Comparison of ENCODE assay signal across 26 cellular contexts in the genomic region with DNA sequence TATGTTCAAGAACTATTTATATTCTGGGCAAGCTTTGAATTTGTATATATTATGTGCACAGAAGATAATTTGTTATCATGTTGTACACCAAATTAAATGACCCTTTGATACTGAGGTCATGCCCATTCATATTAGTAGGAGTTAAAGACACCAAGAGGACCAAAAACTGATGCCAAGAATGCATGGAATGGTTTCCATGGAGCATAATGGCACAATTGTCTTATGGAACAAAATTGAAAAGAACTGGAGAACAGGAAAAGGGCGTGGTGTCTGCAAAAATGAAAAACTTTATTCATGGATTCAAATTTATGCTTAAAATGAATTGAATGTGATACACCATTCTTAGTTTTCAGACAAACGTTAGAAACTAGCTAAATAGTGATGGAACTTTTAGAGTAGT.
"Had no signal": no experiment of that assay in that cellular context is flagged by ENCODE, and none has a peak within 500 bp of the region (broad histone marks: within the 10 kb centered on the region; RNA-seq: fewer than 3 reads in every experiment).

No MANE protein-coding gene starts in this region.

- ATAC-seq: mucosa of descending colon; naive thymus-derived CD4-positive, alpha-beta T cell had no signal

- H3K4me1 ChIP-seq: prostate gland, testis, transverse colon, upper lobe of left lung, vagina had no signal

- H3K4me3 Mint-ChIP-seq: immature natural killer cell; memory B cell; natural killer cell treated with Interleukin-12 subunit alpha and Interleukin-12 subunit beta and Interleukin-15 and Interleukin-18, amount 100 ng/mL, for 72 hours; stimulated activated naive B cell treated with anti-CD40 and anti-IgM and Interleukin-4, amounts not matched to agents 10 μg/mL and 1 μg/mL and 100 μg/mL, for 72 hours had no signal

- H3K36me3 Mint-ChIP-seq: immature natural killer cell; memory B cell; natural killer cell treated with Interleukin-12 subunit alpha and Interleukin-12 subunit beta and Interleukin-15 and Interleukin-18, amount 100 ng/mL, for 72 hours; stimulated activated naive B cell treated with anti-CD40 and anti-IgM and Interleukin-4, amounts not matched to agents 10 μg/mL and 1 μg/mL and 100 μg/mL, for 72 hours had no signal

- H3K27ac ChIP-seq: prostate gland, skin epidermis, stomach, testis, thyroid gland, upper lobe of left lung, vagina had no signal

- H3K27me3 Mint-ChIP-seq: naive thymus-derived CD4-positive, alpha-beta T cell had no signal

- DNase-seq: hypothalamus; immature natural killer cell; left ventricle myocardium inferior; midbrain; mucosa of descending colon; naive thymus-derived CD4-positive, alpha-beta T cell; ovary; retina; right cardiac atrium; stimulated activated CD4-positive, alpha-beta T cell treated with anti-CD3 and anti-CD28 coated beads, Interleukin-12 subunit alpha, Interleukin-12 subunit beta, amount 100 ng/mL, for 4 hours; stimulated activated CD4-positive, alpha-beta T cell treated with anti-CD3 and anti-CD28 coated beads, Interleukin-2, amount 100 ng/mL, for 24 hours; stimulated activated CD4-positive, alpha-beta T cell treated with anti-CD3 and anti-CD28 coated beads, Interleukin-4, amount 100 ng/mL, for 1 hour; stimulated activated naive B cell treated with anti-CD40 and anti-IgM and Interleukin-4, amounts not matched to agents 10 μg/mL and 1 μg/mL and 100 μg/mL, for 72 hours; stimulated activated naive CD8-positive, alpha-beta T cell treated with anti-CD3 and anti-CD28 coated beads, Interleukin-15, Interleukin-2, amounts not matched to agents 100 U/mL and 50 U/mL, for 24 hours; stomach; testis; transverse colon; upper lobe of left lung had no signal

- H3K36me3 ChIP-seq: left ventricle myocardium inferior, ovary, prostate gland, stomach, thyroid gland, transverse colon, upper lobe of left lung, vagina had no signal

- H3K27me3 ChIP-seq: ovary, stomach, testis, thyroid gland, transverse colon, upper lobe of left lung, vagina had no signal

- H3K27ac Mint-ChIP-seq: immature natural killer cell; memory B cell; natural killer cell treated with Interleukin-12 subunit alpha and Interleukin-12 subunit beta and Interleukin-15 and Interleukin-18, amount 100 ng/mL, for 72 hours; stimulated activated naive B cell treated with anti-CD40 and anti-IgM and Interleukin-4, amounts not matched to agents 10 μg/mL and 1 μg/mL and 100 μg/mL, for 72 hours had no signal

- FAIRE-seq: islet of Langerhans had no signal

- H3K4me3 ChIP-seq: left ventricle myocardium inferior, lung, mucosa of descending colon, ovary, prostate gland, skin epidermis, stomach, testis, thyroid gland, transverse colon, upper lobe of left lung, vagina had no signal

- H3K4me1 Mint-ChIP-seq: immature natural killer cell had no signal

- H3K9me3 ChIP-seq: left ventricle myocardium inferior, mucosa of descending colon, ovary, prostate gland, stomach, testis, thyroid gland, transverse colon, upper lobe of left lung, vagina had no signal

- H3K9me3 Mint-ChIP-seq: memory B cell; naive thymus-derived CD4-positive, alpha-beta T cell; natural killer cell treated with Interleukin-12 subunit alpha and Interleukin-12 subunit beta and Interleukin-15 and Interleukin-18, amount 100 ng/mL, for 72 hours; stimulated activated naive B cell treated with anti-CD40 and anti-IgM and Interleukin-4, amounts not matched to agents 10 μg/mL and 1 μg/mL and 100 μg/mL, for 72 hours had no signal
